ENCODE assay signal across 31 cellular contexts in genomic region chr13:70027551-70027950, GRCh38.
"Had no signal": no experiment of that assay in that cellular context is flagged by ENCODE, and none has a peak within 500 bp of the region (broad histone marks: within the 10 kb centered on the region; RNA-seq: fewer than 3 reads in every experiment).

No MANE protein-coding gene starts in this region.

- H3K9me3 Mint-ChIP-seq: endodermal cell had no signal

- H3K4me1 Mint-ChIP-seq: activated CD4-positive, alpha-beta T cell treated with anti-CD3 and anti-CD28 coated beads for 36 hours; activated CD4-positive, alpha-beta T cell treated with anti-CD3 and anti-CD28 coated beads, Interleukin-2, amount 10 ng/mL, durations not matched to agents 7 days and 5 days; activated T-helper 17 cell treated with anti-CD3 and anti-CD28 coated beads, Interleukin-2, amount 50 U/mL, for 72 hours; central memory CD8-positive, alpha-beta T cell; endodermal cell had no signal

- H3K4me3 Mint-ChIP-seq: activated CD4-positive, alpha-beta T cell treated with anti-CD3 and anti-CD28 coated beads for 36 hours; activated CD4-positive, alpha-beta T cell treated with anti-CD3 and anti-CD28 coated beads, Interleukin-2, amount 10 ng/mL, durations not matched to agents 7 days and 5 days; activated CD8-positive, alpha-beta T cell treated with anti-CD3 and anti-CD28 coated beads for 36 hours; activated naive CD8-positive, alpha-beta T cell; activated T-cell treated with anti-CD3 and anti-CD28 coated beads, Interleukin-2, amount 50 U/mL, for 4 hours; activated T-helper 17 cell treated with anti-CD3 and anti-CD28 coated beads, Interleukin-2, amount 50 U/mL, for 72 hours; central memory CD8-positive, alpha-beta T cell; dendritic cell treated with granulocyte-macrophage colony-stimulating factor and Interleukin-4, amounts not matched to agents 40 ng/mL and 50 ng/mL, for 4 days; endodermal cell had no signal

- FAIRE-seq: astrocyte, bronchial epithelial cell had no signal

- H3K36me3 Mint-ChIP-seq: activated naive CD8-positive, alpha-beta T cell had no signal

- H3K27me3 ChIP-seq: brain microvascular endothelial cell, dorsolateral prefrontal cortex, esophagus muscularis mucosa, foreskin keratinocyte, gastroesophageal sphincter had no signal

- H3K4me3 ChIP-seq: coronary artery, esophagus muscularis mucosa, gastroesophageal sphincter had no signal

- H3K27ac ChIP-seq: brain microvascular endothelial cell, coronary artery, dorsolateral prefrontal cortex, esophagus muscularis mucosa, foreskin keratinocyte, gastroesophageal sphincter had no signal

- H3K27me3 Mint-ChIP-seq: activated CD4-positive, alpha-beta T cell treated with anti-CD3 and anti-CD28 coated beads for 36 hours; activated CD4-positive, alpha-beta T cell treated with anti-CD3 and anti-CD28 coated beads, Interleukin-2, amount 10 ng/mL, durations not matched to agents 7 days and 5 days; activated CD8-positive, alpha-beta T cell treated with anti-CD3 and anti-CD28 coated beads for 36 hours; activated naive CD8-positive, alpha-beta T cell; activated T-helper 17 cell treated with anti-CD3 and anti-CD28 coated beads, Interleukin-2, amount 50 U/mL, for 72 hours; central memory CD8-positive, alpha-beta T cell; dendritic cell treated with granulocyte-macrophage colony-stimulating factor and Interleukin-4, amounts not matched to agents 40 ng/mL and 50 ng/mL, for 4 days had no signal

- H3K36me3 ChIP-seq: brain microvascular endothelial cell, esophagus muscularis mucosa, gastroesophageal sphincter had no signal

- H3K27ac Mint-ChIP-seq: activated CD4-positive, alpha-beta T cell treated with anti-CD3 and anti-CD28 coated beads for 36 hours; activated CD4-positive, alpha-beta T cell treated with anti-CD3 and anti-CD28 coated beads, Interleukin-2, amount 10 ng/mL, durations not matched to agents 7 days and 5 days; activated CD8-positive, alpha-beta T cell treated with anti-CD3 and anti-CD28 coated beads for 36 hours; activated naive CD8-positive, alpha-beta T cell; activated T-helper 17 cell treated with anti-CD3 and anti-CD28 coated beads, Interleukin-2, amount 50 U/mL, for 72 hours; dendritic cell treated with granulocyte-macrophage colony-stimulating factor and Interleukin-4, amounts not matched to agents 40 ng/mL and 50 ng/mL, for 4 days; endodermal cell had no signal

- DNase-seq: activated CD4-positive, alpha-beta T cell treated with anti-CD3 and anti-CD28 coated beads for 36 hours; activated CD4-positive, alpha-beta T cell treated with anti-CD3 and anti-CD28 coated beads, Interleukin-2, amount 10 ng/mL, durations not matched to agents 7 days and 5 days; activated CD4-positive, alpha-beta T cell treated with anti-CD3 and anti-CD28 coated beads, Interleukin-2, amount 50 U/mL, for 4 hours; activated CD4-positive, CD25-positive, alpha-beta regulatory T cell; activated CD4-positive, CD25-positive, alpha-beta regulatory T cell treated with anti-CD3 and anti-CD28 coated beads, Interleukin-2, amount 50 U/mL, for 72 hours; activated CD8-positive, alpha-beta memory T cell treated with anti-CD3 and anti-CD28 coated beads for 24 hours; activated CD8-positive, alpha-beta T cell treated with anti-CD3 and anti-CD28 coated beads for 36 hours; activated effector memory CD4-positive, alpha-beta T cell treated with Interleukin-2 at 50 U/mL for 16 hours; activated gamma-delta T cell treated with Interleukin-2 at 50 U/mL for 16 hours; activated naive CD4-positive, alpha-beta T cell treated with anti-CD3 and anti-CD28 coated beads, Interleukin-2, amount 50 U/mL, for 16 hours; activated naive CD4-positive, alpha-beta T cell treated with Interleukin-2 at 50 U/mL for 16 hours; activated T-cell treated with anti-CD3 and anti-CD28 coated beads, Interleukin-2, amount 50 U/mL, for 4 hours; amniotic stem cell; anterior cingulate cortex; brain microvascular endothelial cell; dorsolateral prefrontal cortex; effector memory CD4-positive, alpha-beta T cell; endodermal cell; erythroblast; foreskin keratinocyte; head of caudate nucleus; T-helper 2 cell had no signal

- H3K9me3 ChIP-seq: esophagus muscularis mucosa, gastroesophageal sphincter had no signal
